ENCODE assay signal across 16 cellular contexts in the genomic region with DNA sequence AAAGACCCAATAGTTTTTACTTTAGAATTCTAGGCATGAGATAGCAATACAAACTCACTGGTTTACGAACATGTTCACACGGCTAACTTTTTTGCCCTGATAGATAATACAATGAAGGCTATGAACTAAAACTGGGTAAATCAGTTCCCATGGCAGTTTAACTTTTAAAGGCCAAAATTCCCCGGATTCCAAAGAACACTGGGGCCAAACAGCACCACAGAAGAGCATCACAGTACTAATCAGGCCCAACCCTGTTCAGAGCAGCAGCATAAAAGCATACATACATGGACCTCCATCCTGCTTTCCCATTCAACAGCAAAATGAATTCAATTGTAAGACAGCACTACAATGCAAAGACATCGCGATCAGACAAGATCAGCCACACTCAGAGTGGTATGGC.
A peak's percentile ranks its signal among the peaks of the same experiment; 100 is the strongest.
DNase-seq lines count a peak whose midpoint lies in the region; ATAC-seq and TF ChIP-seq lines count a peak whose summit lies in the region.
"Had no signal": no experiment of that assay in that cellular context is flagged by ENCODE, and none has a peak within 500 bp of the region (broad histone marks: within the 10 kb centered on the region; RNA-seq: fewer than 3 reads in every experiment).

No MANE protein-coding gene starts in this region.

- H2BK120ac ChIP-seq in H9 (ENCODE audit: low read depth, low read length, poor library complexity, severe bottlenecking) = no peak overlapping the region

- H2BK15ac ChIP-seq in H9 (ENCODE audit: low read depth, low read length) = no peak overlapping the region

- H3K4me2 ChIP-seq in H9 (ENCODE audit: insufficient read depth, insufficient read length, low read length) (no peak overlapping the region), smooth muscle cell (no peak overlapping the region)
- H3K4me2 ChIP-seq: KMS-11 had no signal

- H2AFZ ChIP-seq in H9 (ENCODE audit: low read length) (no peak overlapping the region), smooth muscle cell (ENCODE audit: low read depth) (peak overlapping the region; percentile 78)

- no peak overlapping the region for H4K5ac ChIP-seq in H9 (ENCODE audit: insufficient read length, low read depth, low read length)

- H3K56ac ChIP-seq in H9 (ENCODE audit: insufficient read length, low read depth, low read length) = no peak overlapping the region

- DNase-seq in H9 (no peak), WTC11 (ENCODE audit: low spot score) (no peak), nephron progenitor cell (no peak), smooth muscle cell (lab: John Stamatoyannopoulos, UW; ENCODE audit: unreplicated experiment) (no peak), retina (no peak), CD14-positive monocyte (ENCODE audit: low spot score) (no peak)
- DNase-seq: CD4-positive, alpha-beta T cell; MG63; NCI-H1092; NCI-H2081 treated with DMSO at 0.1 percent for 48 hours; NCI-H510A treated with DMSO at 0.1 percent for 48 hours; NCI-H82 had no signal

- no peak overlapping the region for H3K14ac ChIP-seq in H9 (ENCODE audit: insufficient read depth, low read length)

- no peak overlapping the region for H3K27ac ChIP-seq in H9 (ENCODE audit: insufficient read length, low read depth, low read length)
- H3K27ac ChIP-seq in smooth muscle cell (ENCODE audit: low read depth) = no peak overlapping the region
- H3K27ac ChIP-seq: KMS-11, SK-N-MC had no signal

- H3K9me3 Mint-ChIP-seq in H9 (peaks cover 19 to 26% of the 10 kb centered on the region in 2 experiments), WTC11 (peaks cover 30% of the 10 kb centered on the region), nephron progenitor cell (peaks cover 11% of the 10 kb centered on the region), CD14-positive monocyte (peaks cover 8 to 14% (median 10%) of the 10 kb centered on the region in 7 donors)

- no peaks in the 10 kb centered on the region for H3K79me1 ChIP-seq in H9 (ENCODE audit: insufficient read depth, low read depth, low read length, poor library complexity, severe bottlenecking)

- H4K91ac ChIP-seq in H9 (ENCODE audit: insufficient read length, low read depth, low read length) = no peak overlapping the region

- H3K4me3 ChIP-seq in smooth muscle cell = no peak overlapping the region
- H3K4me3 ChIP-seq: MG63, SK-N-MC had no signal

- H3K36me3 ChIP-seq in smooth muscle cell (ENCODE audit: low read depth) = peaks cover 2% of the 10 kb centered on the region
- H3K36me3 ChIP-seq: MG63 had no signal

- ATAC-seq in WTC11 (peak; percentile 43), GM19463 (IDR thresholded peaks at IDR 0.05; ENCODE audit: unreplicated experiment) (no peak)

- no peak overlapping the region for H2BK12ac ChIP-seq in H9 (ENCODE audit: insufficient read length, low read depth, low read length)

- peak overlapping the region in 2 of 3 experiments; percentile 7 to 15; a peak in 1 of 7 replicates for H3K27ac Mint-ChIP-seq in H9
- peak overlapping the region; percentile 10 for H3K27ac Mint-ChIP-seq in WTC11
- peak overlapping the region; percentile 3 for H3K27ac Mint-ChIP-seq in nephron progenitor cell
- H3K27ac Mint-ChIP-seq in CD14-positive monocyte = no peak overlapping the region
- H3K27ac Mint-ChIP-seq: B cell; CD4-positive, alpha-beta T cell had no signal

- no CpG with 5 or more reads among the region's 5 CpGs for WGBS in H9 (ENCODE audit: extremely low coverage, insufficient read length, low lambda C conversion rate)
- WGBS in smooth muscle cell (ENCODE audit: low lambda C conversion rate) = 74% methylated on average over 5 of the region's 5 CpGs

- intact Hi-C loops in CD14-positive monocyte (cut with micrococcal nuclease) = no loop called here

- no peak overlapping the region for H3K4ac ChIP-seq in H9 (ENCODE audit: low read depth, low read length)

- no peak overlapping the region for H4K8ac ChIP-seq in H9 (replicated peaks; ENCODE audit: insufficient read length, low read depth, low read length)

- H3K9ac ChIP-seq in H9 (ENCODE audit: extremely low read depth, insufficient read length, low read length) (no peak overlapping the region), smooth muscle cell (ENCODE audit: low read depth) (no peak overlapping the region)
- H3K9ac ChIP-seq: KMS-11 had no signal

- no peak overlapping the region for H3K23ac ChIP-seq in H9 (ENCODE audit: insufficient read length, low read depth, low read length)

- H3K4me3 Mint-ChIP-seq in H9 = no peak overlapping the region
- no peak overlapping the region for H3K4me3 Mint-ChIP-seq in WTC11
- H3K4me3 Mint-ChIP-seq in nephron progenitor cell = no peak overlapping the region
- H3K4me3 Mint-ChIP-seq in CD14-positive monocyte = no peak overlapping the region
- H3K4me3 Mint-ChIP-seq: B cell; CD4-positive, alpha-beta T cell had no signal

- H3K27me3 Mint-ChIP-seq in H9 (ENCODE audit: low read depth) = no peaks in the 10 kb centered on the region
- peaks cover 12% of the 10 kb centered on the region for H3K27me3 Mint-ChIP-seq in WTC11 (ENCODE audit: low read depth)
- peaks cover 2% of the 10 kb centered on the region for H3K27me3 Mint-ChIP-seq in nephron progenitor cell (ENCODE audit: low read depth, poor library complexity)
- H3K27me3 Mint-ChIP-seq in CD14-positive monocyte (ENCODE audit: low read depth in 3 of 3) = no peaks in the 10 kb centered on the region
- H3K27me3 Mint-ChIP-seq: B cell; CD4-positive, alpha-beta T cell had no signal

- H3K27me3 ChIP-seq in H9 (ENCODE audit: insufficient read depth, low read length) (no peaks in the 10 kb centered on the region), smooth muscle cell (ENCODE audit: low read depth) (no peaks in the 10 kb centered on the region)
- H3K27me3 ChIP-seq: MG63 had no signal

- TF ChIP-seq CTCF in H9 (conservative IDR thresholded peaks at IDR 0.05) (no peak), WTC11 (IDR thresholded peaks at IDR 0.05) (no peak), nephron progenitor cell (IDR thresholded peaks at IDR 0.05) (no peak), smooth muscle cell (IDR thresholded peaks at IDR 0.05; ENCODE audit: borderline replicate concordance, insufficient read depth, poor library complexity, severe bottlenecking) (no peak), CD14-positive monocyte (IDR thresholded peaks at IDR 0.05) (no peak)

- H4K20me1 ChIP-seq in H9 (ENCODE audit: control insufficient read depth, insufficient read depth, insufficient read length) (no peaks in the 10 kb centered on the region), smooth muscle cell (ENCODE audit: low read depth) (no peaks in the 10 kb centered on the region)

- CTCF ChIA-PET in WTC11 (lab: Charles Lee) = no interaction called here

- no peak overlapping the region for H2BK5ac ChIP-seq in H9 (ENCODE audit: insufficient read length, low read length)

- H3K4me1 Mint-ChIP-seq in H9 = peaks cover 10 to 11% of the 10 kb centered on the region in 2 experiments
- peaks cover 10% of the 10 kb centered on the region for H3K4me1 Mint-ChIP-seq in WTC11
- no peaks in the 10 kb centered on the region for H3K4me1 Mint-ChIP-seq in nephron progenitor cell
- H3K4me1 Mint-ChIP-seq in CD14-positive monocyte = no peaks in the 10 kb centered on the region
- H3K4me1 Mint-ChIP-seq: B cell had no signal

- no peaks in the 10 kb centered on the region for H3K23me2 ChIP-seq in H9 (ENCODE audit: insufficient read length, low read depth, low read length, poor library complexity, severe bottlenecking)

- H3K4me1 ChIP-seq in H9 (ENCODE audit: insufficient read depth, low read length) = no peaks in the 10 kb centered on the region; the same call in 1 of the 2 replicates
- peaks cover under 1% of the 10 kb centered on the region for H3K4me1 ChIP-seq in smooth muscle cell (ENCODE audit: low read depth)

- H3K79me2 ChIP-seq in H9 (ENCODE audit: insufficient read depth, low read length) = no peaks in the 10 kb centered on the region
- H3K79me2 ChIP-seq in smooth muscle cell (ENCODE audit: low read depth) = no peaks in the 10 kb centered on the region

- peaks cover 33 to 51% (median 35%) of the 10 kb centered on the region in 3 experiments for H3K36me3 Mint-ChIP-seq in H9 (ENCODE audit: insufficient read depth in 1 of 3, low read depth in 3 of 3)
- peaks cover 38% of the 10 kb centered on the region for H3K36me3 Mint-ChIP-seq in WTC11
- H3K36me3 Mint-ChIP-seq in nephron progenitor cell (ENCODE audit: low read depth) = peaks cover 9% of the 10 kb centered on the region
- H3K36me3 Mint-ChIP-seq in CD14-positive monocyte = no peaks in the 10 kb centered on the region

- H2AK5ac ChIP-seq in H9 (ENCODE audit: insufficient read length, low read length) = no peak overlapping the region

- H3K18ac ChIP-seq in H9 (ENCODE audit: insufficient read length, low read depth, low read length) = no peak overlapping the region

- H2BK20ac ChIP-seq in H9 (ENCODE audit: low read depth, low read length, poor library complexity, severe bottlenecking) = no peak overlapping the region

- peaks cover 18% of the 10 kb centered on the region for H3K9me3 ChIP-seq in H9 (ENCODE audit: control insufficient read depth, low read depth, low read length)
- H3K9me3 ChIP-seq in smooth muscle cell (replicated peaks; ENCODE audit: low read depth) = peaks cover 15% of the 10 kb centered on the region

- H3F3A ChIP-seq in smooth muscle cell (ENCODE audit: low read depth) = no peaks in the 10 kb centered on the region

- H3T11ph ChIP-seq in H9 (ENCODE audit: low read length) = no peak overlapping the region

- POLR2A ChIA-PET in WTC11 (lab: Charles Lee) = no interaction called here

TF ChIP-seq in WTC11, 78 proteins besides CTCF, POLR2A, EP300 and RAD21:
- TF ChIP-seq RELA (CRISPR knock-in tag; IDR thresholded peaks at IDR 0.05; ENCODE audit: borderline replicate concordance) (no peak), JAZF1 (CRISPR knock-in tag; IDR thresholded peaks at IDR 0.05) (no peak), ZNF396 (CRISPR knock-in tag; IDR thresholded peaks at IDR 0.05; ENCODE audit: borderline replicate concordance) (no peak)
- TF ChIP-seq, protein P1, sequence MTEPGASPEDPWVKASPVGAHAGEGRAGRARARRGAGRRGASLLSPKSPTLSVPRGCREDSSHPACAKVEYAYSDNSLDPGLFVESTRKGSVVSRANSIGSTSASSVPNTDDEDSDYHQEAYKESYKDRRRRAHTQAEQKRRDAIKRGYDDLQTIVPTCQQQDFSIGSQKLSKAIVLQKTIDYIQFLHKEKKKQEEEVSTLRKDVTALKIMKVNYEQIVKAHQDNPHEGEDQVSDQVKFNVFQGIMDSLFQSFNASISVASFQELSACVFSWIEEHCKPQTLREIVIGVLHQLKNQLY (CRISPR knock-in tag; IDR thresholded peaks at IDR 0.05) = no peak

Comparison
In these comparisons a context has a peak if more than half of its experiments do, and no peak if none do; other contexts are left out.
1. H3K27ac Mint-ChIP-seq: peak in H9 (2 of 3), WTC11 (single experiment) and nephron progenitor cell (single experiment); none in CD14-positive monocyte (0 of 7).